15 cellular contexts compared by ENCODE assay signal in genomic region chr6:131765081-131765852, GRCh38. TPM values are rescaled to one million over a fixed set of nuclear protein-coding genes. Genes with fewer than 3 reads are reported as not detected.
DNase-seq lines count a peak whose midpoint lies in the region; ATAC-seq and TF ChIP-seq lines count a peak whose summit lies in the region.
"Had no signal": no experiment of that assay in that cellular context is flagged by ENCODE, and none has a peak within 500 bp of the region (broad histone marks: within the 10 kb centered on the region; RNA-seq: fewer than 3 reads in every experiment).

No MANE protein-coding gene starts in this region.

- peaks cover 12% of the 10 kb centered on the region for H3K9me3 Mint-ChIP-seq in endodermal cell
- no peaks in the 10 kb centered on the region for H3K9me3 Mint-ChIP-seq in CD4-positive, alpha-beta memory T cell
- H3K9me3 Mint-ChIP-seq: dendritic cell treated with granulocyte-macrophage colony-stimulating factor and Interleukin-4, amounts not matched to agents 40 ng/mL and 50 ng/mL, for 4 days had no signal

- H3K14ac ChIP-seq in mesenchymal stem cell (ENCODE audit: low read length in 2 of 2) = no peak overlapping the region

- H3K4me1 ChIP-seq in endodermal cell (ENCODE audit: control insufficient read depth, insufficient read depth, low read length) (peaks cover 11% of the 10 kb centered on the region), mesenchymal stem cell (ENCODE audit: control insufficient read depth, insufficient read depth, low read depth, low read length) (no peaks in the 10 kb centered on the region)
- no peaks in the 10 kb centered on the region for H3K4me1 ChIP-seq in CD4-positive, alpha-beta memory T cell (ENCODE audit: insufficient read depth, low read length)

- intact Hi-C loops in CD4-positive, alpha-beta memory T cell (cut with micrococcal nuclease) = no loop called here

- TF ChIP-seq CTCF in AG09309 (IDR thresholded peaks at IDR 0.05; ENCODE audit: control insufficient read depth, insufficient read depth, low read depth, low read length, missing control alignments) (no peak), endodermal cell (conservative IDR thresholded peaks at IDR 0.05) (no peak)

- H3K4me3 ChIP-seq in AG09309 (ENCODE audit: control insufficient read depth, low read depth, low read length) (no peak overlapping the region), endodermal cell (ENCODE audit: low read length) (peak overlapping the region; percentile 25), mesenchymal stem cell (ENCODE audit: insufficient read depth in 1 of 2, low read depth in 1 of 2, low read length in 2 of 2) (peak overlapping the region in 1 of 2 experiments; percentile 4)
- H3K4me3 ChIP-seq in CD4-positive, alpha-beta memory T cell (ENCODE audit: low read length in 2 of 2) = no peak overlapping the region

- DNase-seq in AG09309 (ENCODE audit: low read depth) (peak; percentile 82), LHCN-M2 (ENCODE audit: low read depth) (peak; percentile 88), endodermal cell (peak; percentile 49), mesenchymal stem cell (peak; percentile 78), NCI-H2196 treated with DMSO at 0.1 percent for 48 hours (lab: John Stamatoyannopoulos, UW; ENCODE audit: unreplicated experiment) (no peak)
- no peak for DNase-seq in CD4-positive, alpha-beta memory T cell
- DNase-seq: activated naive CD4-positive, alpha-beta T cell treated with anti-CD3 and anti-CD28 coated beads, Interleukin-2, amount 50 U/mL, for 16 hours; AML-193; NCI-H2081 treated with DMSO at 0.1 percent for 48 hours; stimulated activated CD4-positive, alpha-beta T cell treated with anti-CD3 and anti-CD28 coated beads, Interleukin-15, amount 100 ng/mL, for 24 hours had no signal

- no peak overlapping the region for H3K4me2 ChIP-seq in mesenchymal stem cell (ENCODE audit: low read length, poor library complexity, severe bottlenecking)
- H3K4me2 ChIP-seq: KMS-11 had no signal

- 68 to 83% methylated on average over 6 to 10 of the region's 10 CpGs for WGBS in endodermal cell (ENCODE audit: insufficient coverage in 1 of 2, insufficient read length in 1 of 2), 2 experiments
- WGBS in mesenchymal stem cell = 66% methylated on average over 9 of the region's 10 CpGs

- no peak overlapping the region for H2AFZ ChIP-seq in mesenchymal stem cell (ENCODE audit: low read depth, low read length)

- H3K9me3 ChIP-seq in endodermal cell (ENCODE audit: control insufficient read depth, low read length) (peaks cover 21% of the 10 kb centered on the region), mesenchymal stem cell (ENCODE audit: control insufficient read depth, low read length) (no peaks in the 10 kb centered on the region)
- no peaks in the 10 kb centered on the region for H3K9me3 ChIP-seq in CD4-positive, alpha-beta memory T cell (ENCODE audit: control insufficient read depth in 1 of 2, low read length in 2 of 2)

- H3K4me1 Mint-ChIP-seq in endodermal cell = peaks cover 14% of the 10 kb centered on the region
- no peaks in the 10 kb centered on the region for H3K4me1 Mint-ChIP-seq in CD4-positive, alpha-beta memory T cell

- peak overlapping the region; percentile 74 for H3K27ac Mint-ChIP-seq in endodermal cell
- no peak overlapping the region for H3K27ac Mint-ChIP-seq in CD4-positive, alpha-beta memory T cell
- H3K27ac Mint-ChIP-seq: dendritic cell treated with granulocyte-macrophage colony-stimulating factor and Interleukin-4, amounts not matched to agents 40 ng/mL and 50 ng/mL, for 4 days had no signal

- no peak overlapping the region for H3K4ac ChIP-seq in mesenchymal stem cell (ENCODE audit: low read depth in 1 of 2, low read length in 2 of 2)

- H3K36me3 ChIP-seq in endodermal cell (ENCODE audit: control insufficient read depth, insufficient read depth, low read length) (no peaks in the 10 kb centered on the region), mesenchymal stem cell (ENCODE audit: control insufficient read depth in 1 of 2, insufficient read depth in 2 of 2, low read depth in 1 of 2, low read length in 2 of 2) (no peaks in the 10 kb centered on the region)
- H3K36me3 ChIP-seq in CD4-positive, alpha-beta memory T cell (ENCODE audit: insufficient read depth, low read length) = no peaks in the 10 kb centered on the region

- no peak overlapping the region for H3K9ac ChIP-seq in endodermal cell (ENCODE audit: extremely low read depth, low read length, poor library complexity, severe bottlenecking)
- peak overlapping the region; percentile 15 for H3K9ac ChIP-seq in mesenchymal stem cell (ENCODE audit: low read length)
- H3K9ac ChIP-seq: KMS-11 had no signal

- no peak overlapping the region for H4K91ac ChIP-seq in mesenchymal stem cell (ENCODE audit: low read length)

- H3K27me3 Mint-ChIP-seq in endodermal cell (ENCODE audit: insufficient read depth) = peaks cover 28% of the 10 kb centered on the region
- H3K27me3 Mint-ChIP-seq in CD4-positive, alpha-beta memory T cell = peaks cover 10 to 13% of the 10 kb centered on the region in 2 donors
- H3K27me3 Mint-ChIP-seq: dendritic cell treated with granulocyte-macrophage colony-stimulating factor and Interleukin-4, amounts not matched to agents 40 ng/mL and 50 ng/mL, for 4 days had no signal

- H2AK5ac ChIP-seq in mesenchymal stem cell (ENCODE audit: low read length, severe bottlenecking) = peak overlapping the region; percentile 74

- peak overlapping the region; percentile 54 for H2BK15ac ChIP-seq in mesenchymal stem cell (ENCODE audit: low read depth, poor library complexity, severe bottlenecking)

- H2BK120ac ChIP-seq in mesenchymal stem cell (ENCODE audit: low read depth, low read length) = peak overlapping the region; percentile 52

- CTCF ChIA-PET in CD4-positive, alpha-beta memory T cell (lab: Charles Lee; ENCODE audit: partially characterized antibody) = interaction anchor here (0.5 kb wide), 1 partner anchor 1409 kb away, joined by 3 read pairs; no protein-coding TSS in a partner anchor

- H4K8ac ChIP-seq in mesenchymal stem cell (ENCODE audit: low read length) = no peak overlapping the region

- POLR2A ChIA-PET in CD4-positive, alpha-beta memory T cell (lab: Charles Lee; ENCODE audit: partially characterized antibody) = no interaction called here

- H2BK12ac ChIP-seq in mesenchymal stem cell (ENCODE audit: low read length in 2 of 2) = no peak overlapping the region

- H3K27me3 ChIP-seq in endodermal cell (ENCODE audit: control insufficient read depth, insufficient read depth, low read length, poor library complexity, severe bottlenecking) (no peaks in the 10 kb centered on the region), mesenchymal stem cell (ENCODE audit: control insufficient read depth in 1 of 2, insufficient read depth in 1 of 2, low read length in 2 of 2) (no peaks in the 10 kb centered on the region)
- no peaks in the 10 kb centered on the region for H3K27me3 ChIP-seq in CD4-positive, alpha-beta memory T cell (ENCODE audit: insufficient read depth, low read length)

- ATAC-seq in HG03045 (IDR thresholded peaks at IDR 0.05; ENCODE audit: unreplicated experiment) = no peak
- ATAC-seq in HG02610 (IDR thresholded peaks at IDR 0.05; ENCODE audit: unreplicated experiment) = no peak

- no peak overlapping the region for H2BK5ac ChIP-seq in mesenchymal stem cell (ENCODE audit: low read depth, low read length, poor library complexity, severe bottlenecking)

- no peaks in the 10 kb centered on the region for H3K79me1 ChIP-seq in mesenchymal stem cell (replicated peaks; ENCODE audit: low read length, poor library complexity, severe bottlenecking)

- H3K27ac ChIP-seq in endodermal cell (ENCODE audit: low read depth, low read length) (no peak overlapping the region), mesenchymal stem cell (ENCODE audit: low read length, poor library complexity, severe bottlenecking) (peak overlapping the region; percentile 17)
- no peak overlapping the region for H3K27ac ChIP-seq in CD4-positive, alpha-beta memory T cell (ENCODE audit: low read depth, low read length)
- H3K27ac ChIP-seq: KMS-11 had no signal

- peaks cover 3% of the 10 kb centered on the region for H3K36me3 Mint-ChIP-seq in endodermal cell (ENCODE audit: low read depth)
- H3K36me3 Mint-ChIP-seq in CD4-positive, alpha-beta memory T cell = no peaks in the 10 kb centered on the region

- H3K18ac ChIP-seq in mesenchymal stem cell (ENCODE audit: low read depth in 1 of 2, low read length in 2 of 2) = peak overlapping the region in 1 of 2 experiments; percentile 67

- H3K4me3 Mint-ChIP-seq in endodermal cell = no peak overlapping the region
- H3K4me3 Mint-ChIP-seq in CD4-positive, alpha-beta memory T cell = no peak overlapping the region
- H3K4me3 Mint-ChIP-seq: dendritic cell treated with granulocyte-macrophage colony-stimulating factor and Interleukin-4, amounts not matched to agents 40 ng/mL and 50 ng/mL, for 4 days had no signal

- H3K23ac ChIP-seq in mesenchymal stem cell (ENCODE audit: low read length in 2 of 2) = no peak overlapping the region

RNA-seq across cellular contexts. Expression of gene ENPP1, which starts 42.6 kb away (rescaled TPM):
- 24.8 and 26.5 TPM in 2 replicates for total RNA-seq in LHCN-M2 (2014; rRNA removed)
- 8.0 TPM for polyA plus RNA-seq in LHCN-M2 (2012)
- 10 to 100 TPM; 11.6 to 16.1 TPM for total RNA-seq in endodermal cell
- 5.5 TPM for polyA plus RNA-seq in endodermal cell (2013, experiment 1 of 2)
- polyA plus RNA-seq in endodermal cell (2013, experiment 2 of 2) = 4.8 TPM
- polyA plus RNA-seq in mesenchymal stem cell (2013, experiment 1 of 2) = 2.5 TPM
- polyA plus RNA-seq in mesenchymal stem cell (2013, experiment 2 of 2) = 2.6 TPM
- under 1 TPM; 0.11 to 0.52 TPM for total RNA-seq in CD4-positive, alpha-beta memory T cell
- polyA plus RNA-seq in CD4-positive, alpha-beta memory T cell = under 1 TPM in 1 of 2 donors, not detected in 1; 0.03 TPM

RNA-seq across cellular contexts. Expression of gene CTAGE9, which starts 54.5 kb away (rescaled TPM):
- not detected in 2 replicates for total RNA-seq in LHCN-M2 (2014; rRNA removed)
- polyA plus RNA-seq in LHCN-M2 (2012) = not detected
- total RNA-seq in endodermal cell = not detected
- polyA plus RNA-seq in endodermal cell (2013, experiment 1 of 2) = not detected
- polyA plus RNA-seq in endodermal cell (2013, experiment 2 of 2) = not detected
- not detected for polyA plus RNA-seq in mesenchymal stem cell (2013, experiment 1 of 2)
- polyA plus RNA-seq in mesenchymal stem cell (2013, experiment 2 of 2) = not detected
- total RNA-seq in CD4-positive, alpha-beta memory T cell = not detected
- polyA plus RNA-seq in CD4-positive, alpha-beta memory T cell = not detected
- total RNA-seq: glomerular endothelial cell had no signal

Comparison
In these comparisons a context has a peak if more than half of its experiments do, and no peak if none do; other contexts are left out.
1. DNase-seq: peak in AG09309 (single experiment), LHCN-M2 (single experiment), endodermal cell (single experiment) and mesenchymal stem cell (single experiment); none in CD4-positive, alpha-beta memory T cell (0 of 5) and NCI-H2196 treated with DMSO at 0.1 percent for 48 hours (single experiment).
2. RNA of gene ENPP1, which starts 42.6 kb away (total RNA-seq): 24.8 to 26.5 TPM in LHCN-M2 and 11.6 to 16.1 TPM in endodermal cell; 0.11 to 0.52 TPM in CD4-positive, alpha-beta memory T cell; every median in the first group is over 4 times any median in the second.